In the genomic region with DNA sequence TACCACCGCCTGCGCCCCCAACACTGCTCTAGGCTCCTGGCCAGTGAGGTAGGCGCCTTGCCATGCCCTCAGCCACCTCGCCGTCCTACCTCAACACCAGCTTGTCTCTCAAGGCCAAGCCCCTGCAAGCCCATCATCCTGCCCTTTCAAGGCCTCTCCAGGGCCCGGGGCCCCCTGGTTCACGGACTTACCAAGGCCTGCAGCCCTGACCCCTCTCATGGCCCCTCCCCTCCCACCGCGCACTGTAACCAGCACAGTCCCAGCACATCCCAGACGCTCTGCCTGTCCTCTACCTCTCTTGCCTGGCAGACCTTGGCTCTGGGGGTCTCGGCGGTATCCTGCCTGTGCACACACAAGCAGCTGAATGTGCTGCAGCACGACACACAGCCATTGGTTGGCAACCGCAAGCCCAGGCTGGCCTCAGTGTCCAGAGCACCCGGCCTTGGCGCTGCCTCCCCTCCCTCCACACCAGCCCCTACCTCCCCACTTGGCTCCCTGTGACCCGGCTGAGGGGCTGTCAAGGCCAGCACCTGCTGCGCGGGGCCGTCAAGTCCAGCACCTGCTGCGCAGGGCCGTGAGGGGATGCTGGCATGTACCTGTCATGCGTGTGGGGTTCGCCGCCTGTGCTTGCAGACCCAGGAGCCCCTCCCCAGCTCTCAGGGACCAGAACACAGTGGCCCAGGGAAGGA, we compare ENCODE assay signal across 1 cellular context.
TF ChIP-seq lines count a peak whose summit lies in the region.

No MANE protein-coding gene starts in this region.

TF ChIP-seq in GM23338, 12 proteins besides CTCF, POLR2A, EP300 and RAD21 (continued from another document):
- TF ChIP-seq, protein P1, sequence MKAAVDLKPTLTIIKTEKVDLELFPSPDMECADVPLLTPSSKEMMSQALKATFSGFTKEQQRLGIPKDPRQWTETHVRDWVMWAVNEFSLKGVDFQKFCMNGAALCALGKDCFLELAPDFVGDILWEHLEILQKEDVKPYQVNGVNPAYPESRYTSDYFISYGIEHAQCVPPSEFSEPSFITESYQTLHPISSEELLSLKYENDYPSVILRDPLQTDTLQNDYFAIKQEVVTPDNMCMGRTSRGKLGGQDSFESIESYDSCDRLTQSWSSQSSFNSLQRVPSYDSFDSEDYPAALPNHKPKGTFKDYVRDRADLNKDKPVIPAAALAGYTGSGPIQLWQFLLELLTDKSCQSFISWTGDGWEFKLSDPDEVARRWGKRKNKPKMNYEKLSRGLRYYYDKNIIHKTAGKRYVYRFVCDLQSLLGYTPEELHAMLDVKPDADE (IDR thresholded peaks at IDR 0.05): no peak
- TF ChIP-seq JUNB (IDR thresholded peaks at IDR 0.05; ENCODE audit: unreplicated experiment): no peak
- no peak for TF ChIP-seq EZH2 (IDR thresholded peaks at IDR 0.05; ENCODE audit: low read depth, unreplicated experiment)
- TF ChIP-seq CREB1 (CRISPR knock-in tag; IDR thresholded peaks at IDR 0.05; ENCODE audit: low read depth): no peak
- TF ChIP-seq NANOG (IDR thresholded peaks at IDR 0.05; ENCODE audit: borderline replicate concordance): no peak
- TF ChIP-seq ZNF114 (CRISPR knock-in tag; IDR thresholded peaks at IDR 0.05): no peak
- TF ChIP-seq POLR2AphosphoS5 (IDR thresholded peaks at IDR 0.05; ENCODE audit: low read depth): no peak
- TF ChIP-seq, protein P2, sequence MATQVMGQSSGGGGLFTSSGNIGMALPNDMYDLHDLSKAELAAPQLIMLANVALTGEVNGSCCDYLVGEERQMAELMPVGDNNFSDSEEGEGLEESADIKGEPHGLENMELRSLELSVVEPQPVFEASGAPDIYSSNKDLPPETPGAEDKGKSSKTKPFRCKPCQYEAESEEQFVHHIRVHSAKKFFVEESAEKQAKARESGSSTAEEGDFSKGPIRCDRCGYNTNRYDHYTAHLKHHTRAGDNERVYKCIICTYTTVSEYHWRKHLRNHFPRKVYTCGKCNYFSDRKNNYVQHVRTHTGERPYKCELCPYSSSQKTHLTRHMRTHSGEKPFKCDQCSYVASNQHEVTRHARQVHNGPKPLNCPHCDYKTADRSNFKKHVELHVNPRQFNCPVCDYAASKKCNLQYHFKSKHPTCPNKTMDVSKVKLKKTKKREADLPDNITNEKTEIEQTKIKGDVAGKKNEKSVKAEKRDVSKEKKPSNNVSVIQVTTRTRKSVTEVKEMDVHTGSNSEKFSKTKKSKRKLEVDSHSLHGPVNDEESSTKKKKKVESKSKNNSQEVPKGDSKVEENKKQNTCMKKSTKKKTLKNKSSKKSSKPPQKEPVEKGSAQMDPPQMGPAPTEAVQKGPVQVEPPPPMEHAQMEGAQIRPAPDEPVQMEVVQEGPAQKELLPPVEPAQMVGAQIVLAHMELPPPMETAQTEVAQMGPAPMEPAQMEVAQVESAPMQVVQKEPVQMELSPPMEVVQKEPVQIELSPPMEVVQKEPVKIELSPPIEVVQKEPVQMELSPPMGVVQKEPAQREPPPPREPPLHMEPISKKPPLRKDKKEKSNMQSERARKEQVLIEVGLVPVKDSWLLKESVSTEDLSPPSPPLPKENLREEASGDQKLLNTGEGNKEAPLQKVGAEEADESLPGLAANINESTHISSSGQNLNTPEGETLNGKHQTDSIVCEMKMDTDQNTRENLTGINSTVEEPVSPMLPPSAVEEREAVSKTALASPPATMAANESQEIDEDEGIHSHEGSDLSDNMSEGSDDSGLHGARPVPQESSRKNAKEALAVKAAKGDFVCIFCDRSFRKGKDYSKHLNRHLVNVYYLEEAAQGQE (IDR thresholded peaks at IDR 0.05; ENCODE audit: unreplicated experiment): no peak
- no peak for TF ChIP-seq EZH2phosphoT487 (IDR thresholded peaks at IDR 0.05; ENCODE audit: unreplicated experiment)
